In genomic region chr1:54495954-54496353, GRCh38 we compare ENCODE assay signal across 29 cellular contexts.
"Had no signal": no experiment of that assay in that cellular context is flagged by ENCODE, and none has a peak within 500 bp of the region (broad histone marks: within the 10 kb centered on the region; RNA-seq: fewer than 3 reads in every experiment).

No MANE protein-coding gene starts in this region.

- H3K36me3 ChIP-seq: stomach, suprapubic skin, thoracic aorta, thyroid gland, tibial artery, tibial nerve, transverse colon, upper lobe of left lung, upper lobe of right lung, uterus, vagina had no signal

- H3K4me1 ChIP-seq: upper lobe of right lung, uterus had no signal

- DNase-seq: stimulated activated CD4-positive, alpha-beta T cell treated with anti-CD3 and anti-CD28 coated beads, Interleukin-2, amount 100 ng/mL, for 48 hours; stimulated activated CD4-positive, alpha-beta T cell treated with anti-CD3 and anti-CD28 coated beads, Interleukin-4, amount 100 ng/mL, for 1 hour; stimulated activated CD4-positive, alpha-beta T cell treated with anti-CD3 and anti-CD28 coated beads, Interleukin-4, amount 100 ng/mL, for 24 hours; stimulated activated CD4-positive, alpha-beta T cell treated with anti-CD3 and anti-CD28 coated beads, Interleukin-4, amount 100 ng/mL, for 4 hours; stimulated activated CD8-positive, alpha-beta memory T cell treated with anti-CD3 and anti-CD28 coated beads, Interleukin-4, amount 100 ng/mL, for 48 hours; stimulated activated naive B cell treated with anti-CD40 and anti-IgM and Interleukin-4, amounts not matched to agents 10 μg/mL and 1 μg/mL and 100 μg/mL, for 72 hours; stimulated activated naive CD4-positive, alpha-beta T cell; stimulated activated naive CD4-positive, alpha-beta T cell treated with Interleukin-2 at 50 U/mL for 16 hours; stimulated activated naive CD8-positive, alpha-beta T cell treated with anti-CD3 and anti-CD28 coated beads, Interleukin-15, amount 100 ng/mL, for 72 hours; stimulated activated naive CD8-positive, alpha-beta T cell treated with anti-CD3 and anti-CD28 coated beads, Interleukin-15, Interleukin-2, amounts not matched to agents 100 U/mL and 50 U/mL, for 24 hours; stomach; substantia nigra; testis; thyroid gland; tibial artery; transverse colon; trophoblast cell; upper lobe of left lung; upper lobe of right lung; uterus had no signal

- ATAC-seq: stimulated activated effector memory CD8-positive, alpha-beta T cell treated with anti-CD3 and anti-CD28 coated beads, Interleukin-12 subunit alpha, Interleukin-12 subunit beta, amount 100 ng/mL, for 72 hours; stimulated activated memory B cell treated with anti-CD40 and anti-IgM and Interleukin-4, amounts not matched to agents 10 μg/mL and 1 μg/mL and 100 μg/mL, for 72 hours; stimulated activated naive B cell treated with anti-CD40 and anti-IgM and Interleukin-4, amounts not matched to agents 10 μg/mL and 1 μg/mL and 100 μg/mL, for 72 hours; stimulated activated naive CD8-positive, alpha-beta T cell treated with anti-CD3 and anti-CD28 coated beads, Interleukin-15, amount 100 ng/mL, for 72 hours; stimulated activated naive CD8-positive, alpha-beta T cell treated with anti-CD3 and anti-CD28 coated beads, Interleukin-15, Interleukin-2, amounts not matched to agents 100 U/mL and 50 U/mL, for 24 hours; upper lobe of right lung had no signal

- H3K36me3 Mint-ChIP-seq: stimulated activated effector memory CD8-positive, alpha-beta T cell treated with anti-CD3 and anti-CD28 coated beads, Interleukin-12 subunit alpha, Interleukin-12 subunit beta, amount 100 ng/mL, for 72 hours; type B pancreatic cell had no signal

- FAIRE-seq: urothelium cell line had no signal

- H3K9me3 Mint-ChIP-seq: stimulated activated effector memory CD8-positive, alpha-beta T cell treated with anti-CD3 and anti-CD28 coated beads, Interleukin-12 subunit alpha, Interleukin-12 subunit beta, amount 100 ng/mL, for 72 hours; stimulated activated naive CD8-positive, alpha-beta T cell treated with anti-CD3 and anti-CD28 coated beads, Interleukin-15, amount 100 ng/mL, for 72 hours; stimulated activated naive CD8-positive, alpha-beta T cell treated with anti-CD3 and anti-CD28 coated beads, Interleukin-15, Interleukin-2, amounts not matched to agents 100 ng/mL and 50 ng/mL, for 24 hours had no signal

- H3K4me3 Mint-ChIP-seq: stimulated activated effector memory CD8-positive, alpha-beta T cell treated with anti-CD3 and anti-CD28 coated beads, Interleukin-12 subunit alpha, Interleukin-12 subunit beta, amount 100 ng/mL, for 72 hours; stimulated activated memory B cell treated with anti-CD40 and anti-IgM and Interleukin-4, amounts not matched to agents 10 μg/mL and 1 μg/mL and 100 μg/mL, for 72 hours; stimulated activated naive B cell treated with anti-CD40 and anti-IgM and Interleukin-4, amounts not matched to agents 10 μg/mL and 1 μg/mL and 100 μg/mL, for 72 hours; stimulated activated naive CD8-positive, alpha-beta T cell treated with anti-CD3 and anti-CD28 coated beads, Interleukin-15, amount 100 ng/mL, for 72 hours; stimulated activated naive CD8-positive, alpha-beta T cell treated with anti-CD3 and anti-CD28 coated beads, Interleukin-15, Interleukin-2, amounts not matched to agents 100 ng/mL and 50 ng/mL, for 24 hours; type B pancreatic cell had no signal

- H3K27me3 ChIP-seq: testis, transverse colon, uterus, vagina had no signal

- H3K9me3 ChIP-seq: suprapubic skin, testis, thyroid gland, tibial artery, transverse colon, upper lobe of right lung, uterus, vagina had no signal

- H3K27ac ChIP-seq: stomach, suprapubic skin, testis, thoracic aorta, thyroid gland, tibial artery, tibial nerve, transverse colon, upper lobe of left lung, upper lobe of right lung, uterus, vagina had no signal

- H3K4me3 ChIP-seq: stomach, suprapubic skin, testis, thoracic aorta, thyroid gland, tibial artery, tibial nerve, transverse colon, upper lobe of left lung, upper lobe of right lung, uterus, vagina had no signal

- H3K27ac Mint-ChIP-seq: stimulated activated effector memory CD8-positive, alpha-beta T cell treated with anti-CD3 and anti-CD28 coated beads, Interleukin-12 subunit alpha, Interleukin-12 subunit beta, amount 100 ng/mL, for 72 hours; stimulated activated memory B cell treated with anti-CD40 and anti-IgM and Interleukin-4, amounts not matched to agents 10 μg/mL and 1 μg/mL and 100 μg/mL, for 72 hours; stimulated activated naive B cell treated with anti-CD40 and anti-IgM and Interleukin-4, amounts not matched to agents 10 μg/mL and 1 μg/mL and 100 μg/mL, for 72 hours; stimulated activated naive CD8-positive, alpha-beta T cell treated with anti-CD3 and anti-CD28 coated beads, Interleukin-15, amount 100 ng/mL, for 72 hours; stimulated activated naive CD8-positive, alpha-beta T cell treated with anti-CD3 and anti-CD28 coated beads, Interleukin-15, Interleukin-2, amounts not matched to agents 100 ng/mL and 50 ng/mL, for 24 hours; type B pancreatic cell had no signal
